ENCODE assay signal across 20 cellular contexts in the genomic region with DNA sequence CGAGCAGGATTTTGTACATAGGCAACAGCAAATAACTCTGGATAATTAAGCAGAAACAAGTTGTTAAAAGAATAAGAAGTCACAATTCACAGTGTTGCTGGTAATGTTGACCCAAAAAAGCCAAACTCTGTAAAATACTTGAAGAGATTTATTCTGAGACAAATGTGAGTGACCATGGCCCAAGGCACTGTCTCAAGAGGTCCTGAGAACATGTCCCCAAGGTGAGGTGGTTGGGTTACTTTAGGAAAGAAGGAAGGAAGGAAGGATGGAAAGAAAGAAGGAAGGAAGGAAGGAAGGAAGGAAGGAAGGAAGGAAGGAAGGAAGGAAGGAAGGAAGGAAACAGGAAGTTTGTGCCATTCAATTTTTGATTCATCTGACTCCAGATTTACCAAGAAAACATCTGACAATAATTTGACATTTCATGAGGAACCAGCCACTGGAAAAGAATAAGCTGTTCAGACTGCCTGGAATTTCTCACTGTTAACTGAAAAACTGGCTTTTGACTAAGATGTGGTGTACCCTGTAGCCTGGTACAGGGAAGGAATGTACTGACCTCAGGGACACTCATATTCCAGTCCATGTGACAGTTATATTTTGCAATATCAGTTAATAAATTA.
"Had no signal": no experiment of that assay in that cellular context is flagged by ENCODE, and none has a peak within 500 bp of the region (broad histone marks: within the 10 kb centered on the region; RNA-seq: fewer than 3 reads in every experiment).

No MANE protein-coding gene starts in this region.

- H2AFZ ChIP-seq: hepatocyte had no signal

- H3K4me3 Mint-ChIP-seq: activated CD8-positive, alpha-beta T cell treated with anti-CD3 and anti-CD28 coated beads for 36 hours; endodermal cell; naive thymus-derived CD4-positive, alpha-beta T cell; stimulated activated naive B cell treated with anti-CD40 and anti-IgM and Interleukin-4, amounts not matched to agents 10 μg/mL and 1 μg/mL and 100 μg/mL, for 72 hours had no signal

- ATAC-seq: activated CD8-positive, alpha-beta T cell treated with anti-CD3 and anti-CD28 coated beads for 36 hours; left lung; mucosa of descending colon; naive thymus-derived CD4-positive, alpha-beta T cell; SK-N-SH treated with all-trans-retinoic acid at 6 μM for 48 hours had no signal

- H3K27ac ChIP-seq: dorsolateral prefrontal cortex, hepatocyte, left lung, neutrophil, WERI-Rb-1 had no signal

- DNase-seq: activated CD4-positive, alpha-beta T cell treated with anti-CD3 and anti-CD28 coated beads for 4 hours; activated CD8-positive, alpha-beta memory T cell treated with anti-CD3 and anti-CD28 coated beads, Interleukin-2, amount 50 U/mL, for 4 hours; activated CD8-positive, alpha-beta T cell treated with anti-CD3 and anti-CD28 coated beads for 36 hours; activated naive CD4-positive, alpha-beta T cell; dorsolateral prefrontal cortex; endodermal cell; kidney; left lung; mammary epithelial cell; mucosa of descending colon; naive thymus-derived CD4-positive, alpha-beta T cell; stimulated activated CD4-positive, alpha-beta T cell treated with anti-CD3 and anti-CD28 coated beads, Interleukin-4, amount 100 ng/mL, for 1 hour; stimulated activated naive B cell treated with anti-CD40 and anti-IgM and Interleukin-4, amounts not matched to agents 10 μg/mL and 1 μg/mL and 100 μg/mL, for 72 hours; trophoblast cell; WERI-Rb-1 had no signal

- H3K9me3 ChIP-seq: ascending aorta, left lung, mucosa of descending colon, neutrophil had no signal

- H3K9me3 Mint-ChIP-seq: activated CD8-positive, alpha-beta T cell treated with anti-CD3 and anti-CD28 coated beads for 36 hours had no signal

- H3K27me3 ChIP-seq: ascending aorta, dorsolateral prefrontal cortex, hepatocyte, left lung, neutrophil had no signal

- H3K36me3 ChIP-seq: ascending aorta, left lung, neutrophil, WERI-Rb-1 had no signal

- H3K27ac Mint-ChIP-seq: activated CD8-positive, alpha-beta T cell treated with anti-CD3 and anti-CD28 coated beads for 36 hours; endodermal cell; naive thymus-derived CD4-positive, alpha-beta T cell; stimulated activated naive B cell treated with anti-CD40 and anti-IgM and Interleukin-4, amounts not matched to agents 10 μg/mL and 1 μg/mL and 100 μg/mL, for 72 hours had no signal

- H3K4me1 Mint-ChIP-seq: naive thymus-derived CD4-positive, alpha-beta T cell had no signal

- H3K79me2 ChIP-seq: hepatocyte had no signal

- H3K4me1 ChIP-seq: left lung had no signal

- H3K4me3 ChIP-seq: ascending aorta, dorsolateral prefrontal cortex, hepatocyte, left lung, mucosa of descending colon had no signal

- FAIRE-seq: bronchial epithelial cell, kidney had no signal

- H3K4me2 ChIP-seq: hepatocyte had no signal
